Comparison of ENCODE assay signal across 17 cellular contexts in the genomic region with DNA sequence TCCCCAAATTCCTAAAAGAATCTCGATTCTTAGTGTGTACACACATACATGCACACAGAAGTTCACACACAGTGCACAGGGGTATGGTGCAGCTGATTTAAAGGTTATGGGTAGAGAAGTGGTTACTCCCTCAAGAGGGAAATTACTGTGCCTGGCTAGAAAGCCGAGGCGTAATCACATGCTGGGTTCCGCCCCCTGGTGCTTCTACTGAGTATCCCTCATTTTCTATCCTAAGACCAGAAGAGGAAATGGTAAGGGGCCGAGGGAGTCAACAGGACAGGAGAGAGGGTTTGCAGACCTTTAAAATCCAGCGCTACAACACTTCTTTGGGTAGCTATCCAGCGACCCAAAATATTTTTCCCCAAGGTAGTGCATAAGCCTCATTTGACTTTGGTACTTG.
"Had no signal": no experiment of that assay in that cellular context is flagged by ENCODE, and none has a peak within 500 bp of the region (broad histone marks: within the 10 kb centered on the region; RNA-seq: fewer than 3 reads in every experiment).

No MANE protein-coding gene starts in this region.

- FAIRE-seq: frontal cortex, small intestine, urothelium cell line had no signal

- H3K9me3 ChIP-seq: heart right ventricle, lower lobe of right lung, mucosa of descending colon, thyroid gland had no signal

- H3K27me3 ChIP-seq: heart right ventricle, thyroid gland had no signal

- H3K27ac ChIP-seq: coronary artery, lower lobe of right lung, thyroid gland had no signal

- DNase-seq: activated CD4-positive, alpha-beta memory T cell treated with anti-CD3 and anti-CD28 coated beads, Interleukin-2, amount 10 ng/mL, durations not matched to agents 7 days and 5 days; activated CD4-positive, alpha-beta T cell treated with anti-CD3 and anti-CD28 coated beads for 36 hours; activated gamma-delta T cell; activated naive CD8-positive, alpha-beta T cell treated with anti-CD3 and anti-CD28 coated beads, Interleukin-2, amount 10 ng/mL, durations not matched to agents 7 days and 5 days; activated T-cell treated with anti-CD3 and anti-CD28 coated beads, Interleukin-2, amount 50 U/mL, for 48 hours; caudate nucleus; effector CD4-positive, alpha-beta T cell; heart right ventricle; lower lobe of right lung; mucosa of descending colon; naive thymus-derived CD8-positive, alpha-beta T cell; posterior cingulate gyrus; small intestine; thyroid gland had no signal

- H3K4me1 ChIP-seq: lower lobe of right lung, thyroid gland had no signal

- H3K36me3 ChIP-seq: heart right ventricle, lower lobe of right lung, thyroid gland had no signal

- H3K4me3 ChIP-seq: coronary artery, heart right ventricle, lower lobe of right lung, mucosa of descending colon, thyroid gland had no signal

- ATAC-seq: activated CD4-positive, alpha-beta T cell treated with anti-CD3 and anti-CD28 coated beads for 36 hours; heart right ventricle; lower lobe of right lung; mucosa of descending colon; naive thymus-derived CD8-positive, alpha-beta T cell had no signal
